In genomic region chr7:37310322-37311080, GRCh38 we compare ENCODE assay signal across 10 cellular contexts.
A peak's percentile ranks its signal among the peaks of the same experiment; 100 is the strongest.
DNase-seq lines count a peak whose midpoint lies in the region; ATAC-seq and TF ChIP-seq lines count a peak whose summit lies in the region.
"Had no signal": no experiment of that assay in that cellular context is flagged by ENCODE, and none has a peak within 500 bp of the region (broad histone marks: within the 10 kb centered on the region; RNA-seq: fewer than 3 reads in every experiment).

No MANE protein-coding gene starts in this region.

- H3K27ac ChIP-seq in lower lobe of right lung = peak overlapping the region; percentile 56
- no peak overlapping the region for H3K27ac ChIP-seq in coronary artery

- peaks cover 47 to 60% of the 10 kb centered on the region in 2 donors for H3K36me3 Mint-ChIP-seq in CD14-positive monocyte
- H3K36me3 Mint-ChIP-seq in activated CD4-positive, alpha-beta memory T cell treated with anti-CD3 and anti-CD28 coated beads, Interleukin-2, amount 10 ng/mL, durations not matched to agents 7 days and 5 days (ENCODE audit: low read depth) = peaks cover 91% of the 10 kb centered on the region

- ATAC-seq in lower lobe of right lung (peak; percentile 69 to 80), HG02973 (IDR thresholded peaks at IDR 0.05; ENCODE audit: unreplicated experiment) (no peak), HG03045 (IDR thresholded peaks at IDR 0.05; ENCODE audit: unreplicated experiment) (no peak)

- H3K9me3 Mint-ChIP-seq in CD14-positive monocyte = peaks cover 0 to 1% (median 0%) of the 10 kb centered on the region in 7 donors
- H3K9me3 Mint-ChIP-seq in activated CD4-positive, alpha-beta memory T cell treated with anti-CD3 and anti-CD28 coated beads, Interleukin-2, amount 10 ng/mL, durations not matched to agents 7 days and 5 days = peaks cover 7% of the 10 kb centered on the region

- no peak for DNase-seq in CD14-positive monocyte (ENCODE audit: low spot score)
- DNase-seq in Jurkat, Clone E6-1 (ENCODE audit: low read depth, low spot score) = peak; percentile 56
- DNase-seq in activated CD4-positive, alpha-beta memory T cell treated with anti-CD3 and anti-CD28 coated beads, Interleukin-2, amount 10 ng/mL, durations not matched to agents 7 days and 5 days = no peak
- no peak for DNase-seq in lower lobe of right lung
- no peak for DNase-seq in coronary artery (ENCODE audit: low spot score)
- no peak for DNase-seq in activated effector memory CD4-positive, alpha-beta T cell treated with Interleukin-2 at 50 U/mL for 16 hours
- DNase-seq: Caco-2, NCI-H774 had no signal

- H3K36me3 ChIP-seq in lower lobe of right lung = no peaks in the 10 kb centered on the region

- H3K27me3 ChIP-seq in lower lobe of right lung (ENCODE audit: low read depth) = no peaks in the 10 kb centered on the region

- peaks cover 25% of the 10 kb centered on the region for H3K4me1 ChIP-seq in lower lobe of right lung
- H3K4me1 ChIP-seq: Caco-2 had no signal

- H3K4me1 Mint-ChIP-seq in CD14-positive monocyte = peaks cover 32% of the 10 kb centered on the region
- H3K4me1 Mint-ChIP-seq in activated CD4-positive, alpha-beta memory T cell treated with anti-CD3 and anti-CD28 coated beads, Interleukin-2, amount 10 ng/mL, durations not matched to agents 7 days and 5 days = peaks cover 56% of the 10 kb centered on the region

- POLR2A ChIA-PET in activated CD4-positive, alpha-beta memory T cell treated with anti-CD3 and anti-CD28 coated beads, Interleukin-2, amount 10 ng/mL, durations not matched to agents 7 days and 5 days (lab: Charles Lee) = interaction anchor here (1.1 to 2.4 kb wide), 4 partner anchors 27 to 45 kb away, joined by 4 to 11 read pairs (median 6); no protein-coding TSS in a partner anchor

- TF ChIP-seq CTCF in CD14-positive monocyte (IDR thresholded peaks at IDR 0.05) (no peak), lower lobe of right lung (IDR thresholded peaks at IDR 0.05) (no peak), coronary artery (IDR thresholded peaks at IDR 0.05) (no peak)

- H3K9me3 ChIP-seq in lower lobe of right lung = no peaks in the 10 kb centered on the region
- H3K9me3 ChIP-seq: Caco-2 had no signal

- intact Hi-C loops in CD14-positive monocyte (cut with micrococcal nuclease) (loop anchor here in 1 of 2 donors (5.0 kb wide), 1 partner anchor 42 kb away; no protein-coding TSS in a partner anchor), lower lobe of right lung (cut with DNase I) (no loop called here)

- H3K4me3 Mint-ChIP-seq in CD14-positive monocyte = peak overlapping the region in 1 of 2 donors; percentile 62
- peak overlapping the region; percentile 28 for H3K4me3 Mint-ChIP-seq in activated CD4-positive, alpha-beta memory T cell treated with anti-CD3 and anti-CD28 coated beads, Interleukin-2, amount 10 ng/mL, durations not matched to agents 7 days and 5 days

- H3K27me3 Mint-ChIP-seq in CD14-positive monocyte (ENCODE audit: low read depth in 3 of 3) = no peaks in the 10 kb centered on the region
- H3K27me3 Mint-ChIP-seq in activated CD4-positive, alpha-beta memory T cell treated with anti-CD3 and anti-CD28 coated beads, Interleukin-2, amount 10 ng/mL, durations not matched to agents 7 days and 5 days = no peaks in the 10 kb centered on the region

- H3K27ac Mint-ChIP-seq in CD14-positive monocyte = peak overlapping the region; percentile 85 to 95 (median 89)
- peak overlapping the region; percentile 83 for H3K27ac Mint-ChIP-seq in activated CD4-positive, alpha-beta memory T cell treated with anti-CD3 and anti-CD28 coated beads, Interleukin-2, amount 10 ng/mL, durations not matched to agents 7 days and 5 days

- CTCF ChIA-PET in activated CD4-positive, alpha-beta memory T cell treated with anti-CD3 and anti-CD28 coated beads, Interleukin-2, amount 10 ng/mL, durations not matched to agents 7 days and 5 days (lab: Charles Lee) = interaction anchor here (1.5 to 1.6 kb wide), 2 partner anchors 26 to 43 kb away, joined by 5 read pairs; no protein-coding TSS in a partner anchor

- H3K4me3 ChIP-seq in Jurkat, Clone E6-1 (ENCODE audit: low read length) = no peak overlapping the region
- H3K4me3 ChIP-seq in lower lobe of right lung (no peak overlapping the region), coronary artery (no peak overlapping the region)

Comparison
In these comparisons a context has a peak if more than half of its experiments do, and no peak if none do; other contexts are left out.
1. ATAC-seq: peak in lower lobe of right lung (2 of 2); none in HG02973 (single experiment) and HG03045 (single experiment).